ENCODE assay signal across 33 cellular contexts in the genomic region with DNA sequence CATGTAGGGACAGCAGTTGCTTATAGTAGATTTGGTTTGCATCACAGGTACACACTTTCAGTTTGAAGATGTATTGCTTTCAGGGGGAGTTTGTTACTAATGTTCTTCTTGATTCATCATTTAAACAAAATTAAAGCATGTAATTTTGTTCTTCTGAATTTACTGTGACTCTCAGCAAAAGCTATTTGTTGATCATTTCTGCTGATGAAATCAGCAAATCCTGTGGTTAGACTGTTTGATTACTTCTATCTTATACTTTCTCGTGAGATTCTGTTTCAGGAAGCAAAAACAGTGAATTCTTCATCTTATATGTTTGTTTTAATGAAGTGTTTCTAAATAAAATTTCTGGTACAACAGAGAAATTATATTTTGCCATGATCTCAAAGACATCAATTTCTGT.
"Had no signal": no experiment of that assay in that cellular context is flagged by ENCODE, and none has a peak within 500 bp of the region (broad histone marks: within the 10 kb centered on the region; RNA-seq: fewer than 3 reads in every experiment).

No MANE protein-coding gene starts in this region.

- H3K27ac ChIP-seq: brain microvascular endothelial cell, epithelial cell of prostate, esophagus squamous epithelium, gastrocnemius medialis, heart left ventricle had no signal

- FAIRE-seq: bronchial epithelial cell, colon, endometrium, endothelial cell of umbilical vein had no signal

- DNase-seq: activated CD4-positive, alpha-beta memory T cell treated with anti-CD3 and anti-CD28 coated beads, Interleukin-2, amount 10 ng/mL, durations not matched to agents 7 days and 5 days; activated CD4-positive, alpha-beta T cell treated with anti-CD3 and anti-CD28 coated beads for 36 hours; activated CD4-positive, alpha-beta T cell treated with anti-CD3 and anti-CD28 coated beads, Interleukin-2, amount 10 ng/mL, durations not matched to agents 24 days and 14 days; activated CD4-positive, alpha-beta T cell treated with anti-CD3 and anti-CD28 coated beads, Interleukin-2, amount 50 U/mL, for 4 hours; activated CD4-positive, CD25-positive, alpha-beta regulatory T cell; activated CD4-positive, CD25-positive, alpha-beta regulatory T cell treated with anti-CD3 and anti-CD28 coated beads, Interleukin-2, amount 50 U/mL, for 72 hours; activated CD8-positive, alpha-beta memory T cell treated with anti-CD3 and anti-CD28 coated beads, Interleukin-2, amount 50 U/mL, for 48 hours; activated gamma-delta T cell; activated naive CD4-positive, alpha-beta T cell; activated naive CD4-positive, alpha-beta T cell treated with anti-CD3 and anti-CD28 coated beads, Interleukin-2, amount 10 ng/mL, durations not matched to agents 7 days and 5 days; activated naive CD8-positive, alpha-beta T cell treated with anti-CD3 and anti-CD28 coated beads, Interleukin-2, amount 10 ng/mL, durations not matched to agents 7 days and 5 days; activated T-cell treated with anti-CD3 and anti-CD28 coated beads for 4 hours; activated T-cell treated with anti-CD3 and anti-CD28 coated beads, Interleukin-2, amount 50 U/mL, for 24 hours; activated T-cell treated with anti-CD3 and anti-CD28 coated beads, Interleukin-2, amount 50 U/mL, for 72 hours; brain microvascular endothelial cell; cortex of kidney; dermis blood vessel endothelial cell; effector CD4-positive, alpha-beta T cell; effector memory CD8-positive, alpha-beta T cell; esophagus squamous epithelium; foreskin fibroblast; gastrocnemius medialis; glutamatergic neuron; heart left ventricle; hypothalamus; T-helper 2 cell had no signal

- H3K27me3 Mint-ChIP-seq: activated CD4-positive, alpha-beta memory T cell treated with anti-CD3 and anti-CD28 coated beads, Interleukin-2, amount 10 ng/mL, durations not matched to agents 7 days and 5 days; activated CD4-positive, alpha-beta T cell treated with anti-CD3 and anti-CD28 coated beads, Interleukin-2, amount 10 ng/mL, durations not matched to agents 24 days and 14 days; activated naive CD4-positive, alpha-beta T cell treated with anti-CD3 and anti-CD28 coated beads, Interleukin-2, amount 10 ng/mL, durations not matched to agents 7 days and 5 days; activated naive CD8-positive, alpha-beta T cell treated with anti-CD3 and anti-CD28 coated beads, Interleukin-2, amount 10 ng/mL, durations not matched to agents 7 days and 5 days; central memory CD8-positive, alpha-beta T cell had no signal

- H3K9me3 ChIP-seq: esophagus squamous epithelium, gastrocnemius medialis had no signal

- H3K27ac Mint-ChIP-seq: activated CD4-positive, alpha-beta memory T cell treated with anti-CD3 and anti-CD28 coated beads, Interleukin-2, amount 10 ng/mL, durations not matched to agents 7 days and 5 days; activated CD4-positive, alpha-beta T cell treated with anti-CD3 and anti-CD28 coated beads for 36 hours; activated CD4-positive, alpha-beta T cell treated with anti-CD3 and anti-CD28 coated beads, Interleukin-2, amount 10 ng/mL, durations not matched to agents 24 days and 14 days; activated naive CD4-positive, alpha-beta T cell treated with anti-CD3 and anti-CD28 coated beads, Interleukin-2, amount 10 ng/mL, durations not matched to agents 7 days and 5 days; activated naive CD4-positive, alpha-beta T cell treated with anti-CD3 and anti-CD28 coated beads, Interleukin-2, amount 50 U/mL, for 72 hours; activated naive CD8-positive, alpha-beta T cell treated with anti-CD3 and anti-CD28 coated beads, Interleukin-2, amount 10 ng/mL, durations not matched to agents 7 days and 5 days; activated T-cell treated with anti-CD3 and anti-CD28 coated beads, Interleukin-2, amount 50 U/mL, for 24 hours; activated T-cell treated with anti-CD3 and anti-CD28 coated beads, Interleukin-2, amount 50 U/mL, for 72 hours; effector memory CD8-positive, alpha-beta T cell had no signal

- H3K9me3 Mint-ChIP-seq: activated CD4-positive, alpha-beta T cell treated with anti-CD3 and anti-CD28 coated beads, Interleukin-2, amount 10 ng/mL, durations not matched to agents 24 days and 14 days; activated naive CD4-positive, alpha-beta T cell treated with anti-CD3 and anti-CD28 coated beads, Interleukin-2, amount 10 ng/mL, durations not matched to agents 7 days and 5 days; activated naive CD8-positive, alpha-beta T cell treated with anti-CD3 and anti-CD28 coated beads, Interleukin-2, amount 10 ng/mL, durations not matched to agents 7 days and 5 days had no signal

- H3K36me3 Mint-ChIP-seq: activated naive CD4-positive, alpha-beta T cell treated with anti-CD3 and anti-CD28 coated beads, Interleukin-2, amount 10 ng/mL, durations not matched to agents 7 days and 5 days; activated naive CD8-positive, alpha-beta T cell treated with anti-CD3 and anti-CD28 coated beads, Interleukin-2, amount 10 ng/mL, durations not matched to agents 7 days and 5 days had no signal

- H3K27me3 ChIP-seq: brain microvascular endothelial cell, esophagus squamous epithelium, gastrocnemius medialis, heart left ventricle had no signal

- ATAC-seq: activated CD4-positive, alpha-beta T cell treated with anti-CD3 and anti-CD28 coated beads for 36 hours; activated naive CD4-positive, alpha-beta T cell treated with anti-CD3 and anti-CD28 coated beads, Interleukin-2, amount 50 U/mL, for 72 hours; activated T-cell treated with anti-CD3 and anti-CD28 coated beads, Interleukin-2, amount 50 U/mL, for 72 hours; effector memory CD8-positive, alpha-beta T cell; gastrocnemius medialis; heart left ventricle had no signal

- H3K4me3 ChIP-seq: esophagus squamous epithelium, gastrocnemius medialis, heart left ventricle had no signal

- H3K4me1 Mint-ChIP-seq: activated CD4-positive, alpha-beta T cell treated with anti-CD3 and anti-CD28 coated beads for 36 hours; activated CD4-positive, alpha-beta T cell treated with anti-CD3 and anti-CD28 coated beads, Interleukin-2, amount 10 ng/mL, durations not matched to agents 24 days and 14 days; activated naive CD4-positive, alpha-beta T cell treated with anti-CD3 and anti-CD28 coated beads, Interleukin-2, amount 10 ng/mL, durations not matched to agents 7 days and 5 days; activated naive CD8-positive, alpha-beta T cell treated with anti-CD3 and anti-CD28 coated beads, Interleukin-2, amount 10 ng/mL, durations not matched to agents 7 days and 5 days had no signal

- H3K4me3 Mint-ChIP-seq: activated CD4-positive, alpha-beta memory T cell treated with anti-CD3 and anti-CD28 coated beads, Interleukin-2, amount 10 ng/mL, durations not matched to agents 7 days and 5 days; activated CD4-positive, alpha-beta T cell treated with anti-CD3 and anti-CD28 coated beads for 36 hours; activated CD4-positive, alpha-beta T cell treated with anti-CD3 and anti-CD28 coated beads, Interleukin-2, amount 10 ng/mL, durations not matched to agents 24 days and 14 days; activated naive CD4-positive, alpha-beta T cell treated with anti-CD3 and anti-CD28 coated beads, Interleukin-2, amount 10 ng/mL, durations not matched to agents 7 days and 5 days; activated naive CD8-positive, alpha-beta T cell treated with anti-CD3 and anti-CD28 coated beads, Interleukin-2, amount 10 ng/mL, durations not matched to agents 7 days and 5 days; activated T-cell treated with anti-CD3 and anti-CD28 coated beads, Interleukin-2, amount 50 U/mL, for 24 hours; activated T-cell treated with anti-CD3 and anti-CD28 coated beads, Interleukin-2, amount 50 U/mL, for 72 hours; central memory CD8-positive, alpha-beta T cell; effector memory CD8-positive, alpha-beta T cell had no signal

- H3K36me3 ChIP-seq: brain microvascular endothelial cell, esophagus squamous epithelium, gastrocnemius medialis, heart left ventricle had no signal

- H3K4me1 ChIP-seq: esophagus squamous epithelium, gastrocnemius medialis, heart left ventricle had no signal
